In genomic region chr4:2434420-2434819, GRCh38 we compare ENCODE assay signal across 1 cellular context.
TF ChIP-seq lines count a peak whose summit lies in the region.

No MANE protein-coding gene starts in this region.

TF ChIP-seq in GM23338, 12 proteins besides CTCF, POLR2A, EP300 and RAD21 (continued from another document):
- TF ChIP-seq REST (IDR thresholded peaks at IDR 0.05; ENCODE audit: unreplicated experiment): no peak
- TF ChIP-seq ZNF331 (CRISPR knock-in tag; IDR thresholded peaks at IDR 0.05; ENCODE audit: low read depth): no peak
- no peak for TF ChIP-seq EZH2phosphoT487 (IDR thresholded peaks at IDR 0.05; ENCODE audit: unreplicated experiment)
- TF ChIP-seq STAT1 (IDR thresholded peaks at IDR 0.05; ENCODE audit: unreplicated experiment): no peak
